ENCODE assay signal across 8 cellular contexts in genomic region chr7:66591801-66592596, GRCh38. TPM values are rescaled to one million over a fixed set of nuclear protein-coding genes. Genes with fewer than 3 reads are reported as not detected.
DNase-seq lines count a peak whose midpoint lies in the region; ATAC-seq and TF ChIP-seq lines count a peak whose summit lies in the region.

No MANE protein-coding gene starts in this region.

- H3K4me3 Mint-ChIP-seq in activated CD4-positive, alpha-beta T cell treated with anti-CD3 and anti-CD28 coated beads for 36 hours: peak overlapping the region; percentile 94

- CTCF ChIA-PET in activated CD4-positive, alpha-beta T cell treated with anti-CD3 and anti-CD28 coated beads for 36 hours (lab: Charles Lee): no interaction called here

- peaks cover 46% of the 10 kb centered on the region for H3K4me1 Mint-ChIP-seq in activated CD4-positive, alpha-beta T cell treated with anti-CD3 and anti-CD28 coated beads for 36 hours

- POLR2A ChIA-PET in activated CD4-positive, alpha-beta T cell treated with anti-CD3 and anti-CD28 coated beads for 36 hours (lab: Charles Lee): no interaction called here

- H3K4me3 ChIP-seq in choroid plexus epithelial cell (ENCODE audit: low read depth, low read length): peak overlapping the region; percentile 93

- TF ChIP-seq CTCF in choroid plexus epithelial cell (conservative IDR thresholded peaks at IDR 0.05; ENCODE audit: low read depth, low read length): no peak

- H3K27ac ChIP-seq in layer of hippocampus (ENCODE audit: low read depth, low read length): peak overlapping the region; percentile 89

- H3K27me3 Mint-ChIP-seq in activated CD4-positive, alpha-beta T cell treated with anti-CD3 and anti-CD28 coated beads for 36 hours: no peaks in the 10 kb centered on the region

- ATAC-seq in GM19043 (IDR thresholded peaks at IDR 0.05; ENCODE audit: low read depth, unreplicated experiment): peak; percentile 99
- peak; percentile 98 for ATAC-seq in HG03354 (IDR thresholded peaks at IDR 0.05; ENCODE audit: poor library complexity, severe bottlenecking, unreplicated experiment)
- peak; percentile 98 for ATAC-seq in activated CD4-positive, alpha-beta T cell treated with anti-CD3 and anti-CD28 coated beads for 36 hours

- H3K27ac Mint-ChIP-seq in activated CD4-positive, alpha-beta T cell treated with anti-CD3 and anti-CD28 coated beads for 36 hours: peak overlapping the region; percentile 98

- peak; percentile 72 to 82 for DNase-seq in AML-193 (lab: John Stamatoyannopoulos, UW)
- peak; percentile 85 to 87 for DNase-seq in NCI-H446 (lab: John Stamatoyannopoulos, UW)
- peak; percentile 96 for DNase-seq in activated CD4-positive, alpha-beta T cell treated with anti-CD3 and anti-CD28 coated beads for 36 hours
- peak; percentile 90 for DNase-seq in choroid plexus epithelial cell (ENCODE audit: low read depth)
- peak; percentile 72 to 89 (median 82) for DNase-seq in stimulated activated CD4-positive, alpha-beta T cell treated with anti-CD3 and anti-CD28 coated beads, Interleukin-1b, Interleukin-23, amount 100 ng/mL, for 24 hours (ENCODE audit: low read depth in 4 of 4, low spot score in 1 of 4)

- intact Hi-C loops in activated CD4-positive, alpha-beta T cell treated with anti-CD3 and anti-CD28 coated beads for 36 hours (cut with DNase I, micrococcal nuclease): loop anchor here (1.0 kb wide), 9 partner anchors 36 to 719 kb away; partner anchors contain the start of genes KCTD7 (in 2 of the 2), RABGEF1 (in 2 of the 2), TMEM248 (in 1 of the 2) and TYW1 (in 1 of the 2)

- H3K27me3 ChIP-seq in layer of hippocampus (ENCODE audit: control insufficient read depth, insufficient read depth, low read length): no peaks in the 10 kb centered on the region

- peaks cover 8% of the 10 kb centered on the region for H3K36me3 Mint-ChIP-seq in activated CD4-positive, alpha-beta T cell treated with anti-CD3 and anti-CD28 coated beads for 36 hours (ENCODE audit: low read depth)

- H3K9me3 Mint-ChIP-seq in activated CD4-positive, alpha-beta T cell treated with anti-CD3 and anti-CD28 coated beads for 36 hours (ENCODE audit: low read depth): no peaks in the 10 kb centered on the region

RNA-seq across cellular contexts. Expression of gene KCTD7, which starts 36.7 kb away (rescaled TPM):
- total RNA-seq in activated CD4-positive, alpha-beta T cell treated with anti-CD3 and anti-CD28 coated beads for 36 hours: 1 to 10 TPM; 7.8 TPM

Comparison
In these comparisons a context has a peak if more than half of its experiments do, and no peak if none do; other contexts are left out.
1. Peak in every context shown above with its lines: DNase-seq, ATAC-seq, H3K4me3 ChIP-seq and H3K27ac ChIP-seq.